ENCODE assay signal across 9 cellular contexts in the genomic region with DNA sequence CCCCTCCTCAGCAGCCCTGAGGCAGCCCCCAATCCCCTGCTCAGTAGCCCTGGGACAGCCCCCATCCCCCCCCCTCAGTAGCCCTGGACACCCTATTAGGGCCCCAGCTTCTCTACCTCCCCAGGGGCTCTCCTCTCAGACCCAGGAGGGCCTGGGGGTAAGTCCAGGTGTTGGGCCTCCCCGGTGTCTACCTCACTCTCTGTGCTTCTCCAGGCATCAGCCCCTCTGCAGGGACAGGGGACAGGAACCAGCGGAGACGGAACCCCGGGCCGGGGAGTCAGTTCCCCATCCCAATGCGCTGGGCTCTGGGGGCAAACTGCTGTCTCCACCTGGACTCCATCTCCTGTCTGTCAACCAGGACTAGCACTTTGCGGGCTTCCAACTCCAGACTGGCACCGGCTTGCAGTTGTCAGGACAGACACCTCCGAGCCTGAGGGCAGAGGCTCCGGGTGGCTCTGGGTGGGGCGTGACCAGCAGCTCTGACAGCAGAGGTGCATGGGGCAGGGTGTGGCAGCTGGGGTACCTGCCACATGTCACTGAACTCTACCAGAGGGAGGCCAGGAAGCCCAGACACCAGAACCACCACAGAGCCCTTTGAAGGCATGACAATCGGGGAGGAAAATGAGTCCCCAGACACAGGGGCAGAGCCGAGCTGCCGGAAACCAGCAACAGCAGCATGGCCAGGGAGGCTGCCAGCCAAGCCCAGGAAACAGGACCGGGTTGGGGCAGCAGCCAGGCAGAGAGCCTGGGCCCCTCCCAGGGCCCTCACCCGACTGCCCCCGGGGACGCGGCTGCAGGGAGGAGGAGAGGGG. TPM values are rescaled to one million over a fixed set of nuclear protein-coding genes. Genes with fewer than 3 reads are reported as not detected.
DNase-seq lines count a peak whose midpoint lies in the region; ATAC-seq and TF ChIP-seq lines count a peak whose summit lies in the region.
"Had no signal": no experiment of that assay in that cellular context is flagged by ENCODE, and none has a peak within 500 bp of the region (broad histone marks: within the 10 kb centered on the region; RNA-seq: fewer than 3 reads in every experiment).

No MANE protein-coding gene starts in this region.

- peak; percentile 90 to 95 for ATAC-seq in CD4-positive, CD25-positive, alpha-beta regulatory T cell (ENCODE audit: low read depth in 2 of 2)
- ATAC-seq in activated naive CD8-positive, alpha-beta T cell treated with anti-CD3 and anti-CD28 coated beads, Interleukin-2, amount 50 U/mL, for 24 hours: peak; percentile 37
- ATAC-seq in HG02588 (IDR thresholded peaks at IDR 0.05; ENCODE audit: unreplicated experiment) (no peak), GM18498 (IDR thresholded peaks at IDR 0.05; ENCODE audit: unreplicated experiment) (no peak)

- CTCF ChIA-PET in HEK293T (lab: Yijun Ruan, JAX): no interaction called here

- intact Hi-C loops in posterior cingulate gyrus (cut with DNase I): no loop called here

- peak overlapping the region; percentile 23 to 80 (median 32) for H3K4me3 Mint-ChIP-seq in CD4-positive, CD25-positive, alpha-beta regulatory T cell
- H3K4me3 Mint-ChIP-seq in activated naive CD8-positive, alpha-beta T cell treated with anti-CD3 and anti-CD28 coated beads, Interleukin-2, amount 50 U/mL, for 24 hours: no peak overlapping the region

- peak overlapping the region in 2 of 3 donors; percentile 60 to 80 for H3K27ac Mint-ChIP-seq in CD4-positive, CD25-positive, alpha-beta regulatory T cell
- no peak overlapping the region for H3K27ac Mint-ChIP-seq in activated naive CD8-positive, alpha-beta T cell treated with anti-CD3 and anti-CD28 coated beads, Interleukin-2, amount 50 U/mL, for 24 hours

- no peaks in the 10 kb centered on the region for H3K27me3 ChIP-seq in CD4-positive, CD25-positive, alpha-beta regulatory T cell (ENCODE audit: control insufficient read depth, insufficient read depth, low read length)
- H3K27me3 ChIP-seq: pancreas had no signal

- POLR2A ChIA-PET in HEK293T (lab: Yijun Ruan, JAX): no interaction called here

- H3K27ac ChIP-seq in CD4-positive, CD25-positive, alpha-beta regulatory T cell (ENCODE audit: insufficient read depth, low read length, poor library complexity, severe bottlenecking): peak overlapping the region; percentile 8
- H3K27ac ChIP-seq: pancreas had no signal

- DNase-seq in CD4-positive, CD25-positive, alpha-beta regulatory T cell: peak; percentile 22 to 89 (median 70)
- DNase-seq in T-helper 1 cell: peak; percentile 33 to 69 (median 54)
- DNase-seq in activated naive CD8-positive, alpha-beta T cell treated with anti-CD3 and anti-CD28 coated beads, Interleukin-2, amount 50 U/mL, for 24 hours: peak; percentile 31
- DNase-seq in posterior cingulate gyrus: peak in 9 of 10 donors; percentile 38 to 90 (median 57)
- DNase-seq in HEK293T (ENCODE audit: extremely low spot score): no peak
- no peak for DNase-seq in NCI-H510A (lab: John Stamatoyannopoulos, UW)

- no peak overlapping the region for H3K4me3 ChIP-seq in CD4-positive, CD25-positive, alpha-beta regulatory T cell (ENCODE audit: low read depth, low read length)
- H3K4me3 ChIP-seq: pancreas had no signal

- peaks cover 17% of the 10 kb centered on the region for H3K4me1 ChIP-seq in CD4-positive, CD25-positive, alpha-beta regulatory T cell (ENCODE audit: control insufficient read depth, insufficient read depth, low read length, poor library complexity, severe bottlenecking)
- H3K4me1 ChIP-seq: pancreas had no signal

- H3K27me3 Mint-ChIP-seq in CD4-positive, CD25-positive, alpha-beta regulatory T cell: no peaks in the 10 kb centered on the region
- H3K27me3 Mint-ChIP-seq in activated naive CD8-positive, alpha-beta T cell treated with anti-CD3 and anti-CD28 coated beads, Interleukin-2, amount 50 U/mL, for 24 hours: peaks cover 2% of the 10 kb centered on the region

- H3K36me3 ChIP-seq in CD4-positive, CD25-positive, alpha-beta regulatory T cell (ENCODE audit: control insufficient read depth, insufficient read depth, low read length): no peaks in the 10 kb centered on the region
- H3K36me3 ChIP-seq: pancreas had no signal

- no peaks in the 10 kb centered on the region for H3K9me3 ChIP-seq in CD4-positive, CD25-positive, alpha-beta regulatory T cell (ENCODE audit: control insufficient read depth in 2 of 2, low read length in 2 of 2)
- H3K9me3 ChIP-seq: pancreas had no signal

- peaks cover 0 to 22% (median 6%) of the 10 kb centered on the region in 4 donors for H3K4me1 Mint-ChIP-seq in CD4-positive, CD25-positive, alpha-beta regulatory T cell
- H3K4me1 Mint-ChIP-seq in activated naive CD8-positive, alpha-beta T cell treated with anti-CD3 and anti-CD28 coated beads, Interleukin-2, amount 50 U/mL, for 24 hours: peaks cover 8% of the 10 kb centered on the region

- no peaks in the 10 kb centered on the region for H3K36me3 Mint-ChIP-seq in CD4-positive, CD25-positive, alpha-beta regulatory T cell
- H3K36me3 Mint-ChIP-seq in activated naive CD8-positive, alpha-beta T cell treated with anti-CD3 and anti-CD28 coated beads, Interleukin-2, amount 50 U/mL, for 24 hours (ENCODE audit: low read depth): no peaks in the 10 kb centered on the region

- H3K9me3 Mint-ChIP-seq in CD4-positive, CD25-positive, alpha-beta regulatory T cell: no peaks in the 10 kb centered on the region
- no peaks in the 10 kb centered on the region for H3K9me3 Mint-ChIP-seq in activated naive CD8-positive, alpha-beta T cell treated with anti-CD3 and anti-CD28 coated beads, Interleukin-2, amount 50 U/mL, for 24 hours

TF ChIP-seq in HEK293T, 16 proteins besides CTCF, POLR2A, EP300 and RAD21:
- TF ChIP-seq LEF1 (IDR thresholded peaks at IDR 0.05; ENCODE audit: borderline replicate concordance): no peak
- no peak for TF ChIP-seq FOXK2 (IDR thresholded peaks at IDR 0.05)
- no peak for TF ChIP-seq PKNOX1 (IDR thresholded peaks at IDR 0.05)
- TF ChIP-seq FOXM1 (IDR thresholded peaks at IDR 0.05; ENCODE audit: borderline replicate concordance): no peak
- TF ChIP-seq BHLHE40 (IDR thresholded peaks at IDR 0.05; ENCODE audit: borderline replicate concordance): no peak

RNA-seq across cellular contexts. Expression of gene UBAC1, which starts 17.7 kb away (rescaled TPM):
- total RNA-seq in CD4-positive, CD25-positive, alpha-beta regulatory T cell: 23.8 TPM
- 10 to 100 TPM; 17.8 to 27.7 (median 23.4) TPM for polyA plus RNA-seq in CD4-positive, CD25-positive, alpha-beta regulatory T cell

Comparison
In these comparisons a context has a peak if more than half of its experiments do, and no peak if none do; other contexts are left out.
1. ATAC-seq: peak in CD4-positive, CD25-positive, alpha-beta regulatory T cell (2 of 2) and activated naive CD8-positive, alpha-beta T cell treated with anti-CD3 and anti-CD28 coated beads, Interleukin-2, amount 50 U/mL, for 24 hours (single experiment); none in HG02588 (single experiment) and GM18498 (single experiment).
2. DNase-seq: peak in CD4-positive, CD25-positive, alpha-beta regulatory T cell (3 of 3), T-helper 1 cell (5 of 5), activated naive CD8-positive, alpha-beta T cell treated with anti-CD3 and anti-CD28 coated beads, Interleukin-2, amount 50 U/mL, for 24 hours (single experiment) and posterior cingulate gyrus (9 of 10); none in HEK293T (single experiment) and NCI-H510A (single experiment).